ENCODE assay signal across 29 cellular contexts in the genomic region with DNA sequence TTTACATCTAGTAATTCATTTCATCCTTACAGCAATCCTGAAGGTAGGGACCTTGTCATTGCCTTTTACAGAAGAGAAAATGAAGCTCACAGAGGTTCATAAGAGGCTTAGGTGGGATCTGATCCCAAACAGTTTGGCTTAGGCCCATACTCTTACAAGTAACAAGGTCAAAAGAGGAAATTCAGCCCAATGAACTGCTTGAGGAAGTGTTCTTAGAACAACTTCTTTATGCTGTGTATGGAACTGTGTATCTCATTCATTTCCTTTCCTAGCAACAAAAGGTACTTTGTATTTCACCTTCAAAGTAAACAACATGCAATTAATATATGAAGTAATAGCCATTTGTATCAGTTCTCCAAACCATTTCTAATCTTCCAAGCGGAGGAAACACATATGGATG.
"Had no signal": no experiment of that assay in that cellular context is flagged by ENCODE, and none has a peak within 500 bp of the region (broad histone marks: within the 10 kb centered on the region; RNA-seq: fewer than 3 reads in every experiment).

No MANE protein-coding gene starts in this region.

- FAIRE-seq: TTC549 had no signal

- H3K27me3 ChIP-seq: brain microvascular endothelial cell, cardiac muscle cell, SJCRH30 had no signal

- H3K27ac ChIP-seq: brain microvascular endothelial cell, cardiac muscle cell, SJCRH30, WERI-Rb-1 had no signal

- H3K9me3 ChIP-seq: SJCRH30 had no signal

- H3K4me3 ChIP-seq: cardiac muscle cell, SJCRH30 had no signal

- DNase-seq: activated CD4-positive, alpha-beta memory T cell treated with anti-CD3 and anti-CD28 coated beads, Interleukin-2, amount 10 ng/mL, durations not matched to agents 7 days and 5 days; activated CD4-positive, alpha-beta T cell treated with anti-CD3 and anti-CD28 coated beads for 36 hours; activated CD4-positive, alpha-beta T cell treated with anti-CD3 and anti-CD28 coated beads, Interleukin-2, amount 50 U/mL, for 1 hour; activated gamma-delta T cell treated with Interleukin-2 at 50 U/mL for 16 hours; activated naive CD4-positive, alpha-beta T cell treated with anti-CD3 and anti-CD28 coated beads, Interleukin-2, amount 10 ng/mL, durations not matched to agents 7 days and 5 days; activated naive CD8-positive, alpha-beta T cell treated with anti-CD3 and anti-CD28 coated beads for 36 hours; activated T-cell treated with anti-CD3 and anti-CD28 coated beads, Interleukin-2, amount 50 U/mL, for 72 hours; brain microvascular endothelial cell; cerebellar nuclear complex; MM.1S; NCI-H1092 treated with DMSO at 0.1 percent for 48 hours; NCI-H1417 treated with DMSO at 0.1 percent for 48 hours; NCI-H1694; NCI-H2029; NCI-H2107; NCI-H2171 treated with DMSO at 0.1 percent for 48 hours; NCI-H345; NCI-H510A; NCI-H526 treated with DMSO at 0.1 percent for 48 hours; RPMI8226; SJCRH30; T-helper 17 cell; T-helper 9 cell; WERI-Rb-1 had no signal

- ATAC-seq: activated CD4-positive, alpha-beta T cell treated with anti-CD3 and anti-CD28 coated beads for 36 hours; activated T-cell treated with anti-CD3 and anti-CD28 coated beads, Interleukin-2, amount 50 U/mL, for 72 hours; Panc1; Right ventricle myocardium inferior; SK-N-SH treated with all-trans-retinoic acid at 6 μM for 48 hours; T-helper 17 cell had no signal

- H3K4me1 ChIP-seq: SJCRH30 had no signal
